ENCODE assay signal across 8 cellular contexts in genomic region chr16:83807710-83808572, GRCh38. TPM values are rescaled to one million over a fixed set of nuclear protein-coding genes. Genes with fewer than 3 reads are reported as not detected.
A peak's percentile ranks its signal among the peaks of the same experiment; 100 is the strongest.
DNase-seq lines count a peak whose midpoint lies in the region; ATAC-seq and TF ChIP-seq lines count a peak whose summit lies in the region.

Gene HSBP1, plus strand, starts transcription at chr16:83807978. Its CDS starts 99 bp downstream, at chr16:83808077.

- H3K4me3 ChIP-seq in Caco-2 (ENCODE audit: low read depth, low read length) (peak within 1 kb of the TSS; percentile 87), NT2/D1 (ENCODE audit: insufficient read length, low read depth) (peak within 1 kb of the TSS; percentile 96), endocrine pancreas (ENCODE audit: control insufficient read depth, insufficient read depth, low read length) (peak within 1 kb of the TSS; percentile 66), mesendoderm (ENCODE audit: low read length) (peak within 1 kb of the TSS; percentile 88)

- no peaks in the 10 kb centered on the region for H3K36me3 ChIP-seq in Caco-2 (ENCODE audit: control insufficient read depth, insufficient read depth, low read length)
- peaks cover 38% of the 10 kb centered on the region for H3K36me3 ChIP-seq in NT2/D1 (ENCODE audit: insufficient read depth, insufficient read length, low read length)
- H3K36me3 ChIP-seq in endocrine pancreas (ENCODE audit: control insufficient read depth, insufficient read depth, low read length) = no peaks in the 10 kb centered on the region
- no peaks in the 10 kb centered on the region for H3K36me3 ChIP-seq in mesendoderm (ENCODE audit: control insufficient read depth, insufficient read depth, low read length)

- peak within 1 kb of the TSS; percentile 82 for H3K4me2 ChIP-seq in mesendoderm (ENCODE audit: low read length)

- DNase-seq in Caco-2 (peak; percentile 96 to 97), HT-29 (ENCODE audit: low spot score) (peak; percentile 93), NT2/D1 (ENCODE audit: low read depth, low spot score) (peak; percentile 87), mesendoderm (peak; percentile 97)
- peak; percentile 81 to 92 (median 84) for DNase-seq in activated CD8-positive, alpha-beta memory T cell treated with anti-CD3 and anti-CD28 coated beads for 48 hours (ENCODE audit: low read depth in 2 of 3, low spot score in 2 of 3)
- DNase-seq in stimulated activated CD8-positive, alpha-beta memory T cell treated with anti-CD3 and anti-CD28 coated beads, Interleukin-12 subunit alpha, Interleukin-12 subunit beta, amount 100 ng/mL, for 4 hours (ENCODE audit: low read depth) = peak; percentile 85

- H2BK15ac ChIP-seq in mesendoderm (replicated peaks; ENCODE audit: low read depth) = no peak within 1 kb of the TSS

- no peak for TF ChIP-seq CTCF in Caco-2 (IDR thresholded peaks at IDR 0.05; ENCODE audit: insufficient read depth in 1 of 2, low read depth in 1 of 2, low read length in 1 of 2, severe bottlenecking in 1 of 2, unreplicated experiment in 1 of 2)

- no peak within 1 kb of the TSS for H2BK120ac ChIP-seq in mesendoderm (ENCODE audit: low read depth, low read length)

- H3K4ac ChIP-seq in mesendoderm (ENCODE audit: low read depth, low read length) = peak within 1 kb of the TSS; percentile 74

- CTCF ChIA-PET in Caco-2 (lab: Charles Lee) = interaction anchor here (1.0 kb wide), 1 partner anchor 119 kb away, joined by 3 read pairs; no protein-coding TSS in a partner anchor

- H2AK5ac ChIP-seq in mesendoderm (ENCODE audit: low read length) = peak within 1 kb of the TSS; percentile 76

- no CpG with 5 or more reads among the region's 76 CpGs for WGBS in mesendoderm (ENCODE audit: extremely low coverage, insufficient coverage, low lambda C conversion rate)

- peaks cover 10% of the 10 kb centered on the region for H3K79me1 ChIP-seq in mesendoderm (ENCODE audit: low read length)

- H3K79me2 ChIP-seq in mesendoderm (ENCODE audit: control insufficient read depth, insufficient read depth, low read length) = peaks cover 14% of the 10 kb centered on the region

- H3K4me1 Mint-ChIP-seq in Caco-2 (ENCODE audit: low read depth, unreplicated experiment) = peaks cover 28% of the 10 kb centered on the region

- H3K27ac Mint-ChIP-seq in Caco-2 (ENCODE audit: unreplicated experiment) = peak within 1 kb of the TSS; percentile 91

- 0 out of 2 replicates have a peak, but pooled peaks cover 3% of the 10 kb centered on the region for H3K4me1 ChIP-seq in Caco-2
- H3K4me1 ChIP-seq in NT2/D1 (ENCODE audit: insufficient read depth, insufficient read length) = no peaks in the 10 kb centered on the region
- peaks cover 9% of the 10 kb centered on the region for H3K4me1 ChIP-seq in endocrine pancreas (ENCODE audit: control insufficient read depth, insufficient read depth, low read length)
- peaks cover 12% of the 10 kb centered on the region for H3K4me1 ChIP-seq in mesendoderm (ENCODE audit: control insufficient read depth, low read depth, low read length)

- no peaks in the 10 kb centered on the region for H3K9me3 ChIP-seq in Caco-2
- H3K9me3 ChIP-seq in NT2/D1 (ENCODE audit: insufficient read depth, low read length) = no peaks in the 10 kb centered on the region
- no peaks in the 10 kb centered on the region for H3K9me3 ChIP-seq in endocrine pancreas (ENCODE audit: control insufficient read depth, low read length)

- peak; percentile 95 for ATAC-seq in GM21360 (IDR thresholded peaks at IDR 0.05; ENCODE audit: unreplicated experiment)

- H3K9ac ChIP-seq in NT2/D1 (ENCODE audit: insufficient read length, low read depth) = peak within 1 kb of the TSS; percentile 94
- peak within 1 kb of the TSS; percentile 91 for H3K9ac ChIP-seq in endocrine pancreas (ENCODE audit: control insufficient read depth, insufficient read depth, low read length)
- peak within 1 kb of the TSS; percentile 88 for H3K9ac ChIP-seq in mesendoderm (ENCODE audit: low read length)

- H3K9me3 Mint-ChIP-seq in Caco-2 (ENCODE audit: unreplicated experiment) = peaks cover 5% of the 10 kb centered on the region

- no peak within 1 kb of the TSS for H3K23ac ChIP-seq in mesendoderm (ENCODE audit: low read length)

- peak within 1 kb of the TSS; percentile 69 for H3K18ac ChIP-seq in mesendoderm (ENCODE audit: low read length)

- peaks cover 47% of the 10 kb centered on the region for H3K36me3 Mint-ChIP-seq in Caco-2 (ENCODE audit: insufficient read depth, unreplicated experiment)

- POLR2A ChIA-PET in Caco-2 (lab: Charles Lee) = interaction anchor here (0.6 to 1.4 kb wide), 2 partner anchors 68 to 92 kb away, joined by 3 to 4 read pairs; partner anchors contain the start of gene MLYCD

- H2BK5ac ChIP-seq in mesendoderm (ENCODE audit: low read length) = peak within 1 kb of the TSS; percentile 41

- H3K27me3 Mint-ChIP-seq in Caco-2 (ENCODE audit: insufficient read depth, unreplicated experiment) = no peaks in the 10 kb centered on the region

- no peak within 1 kb of the TSS for H4K8ac ChIP-seq in mesendoderm (ENCODE audit: low read depth, low read length)

- peak within 1 kb of the TSS; percentile 98 for H3K4me3 Mint-ChIP-seq in Caco-2 (ENCODE audit: unreplicated experiment)

- intact Hi-C loops in Caco-2 (cut with micrococcal nuclease; ENCODE audit: unreplicated experiment) = no loop called here

- H3K27ac ChIP-seq in mesendoderm (ENCODE audit: low read depth, low read length) = no peak within 1 kb of the TSS

- no TSS peak for BruUV-seq in Caco-2 (replicated peaks; lab: Mats Ljungman, UMichigan)

- peak within 1 kb of the TSS; percentile 93 for H3K56ac ChIP-seq in mesendoderm (ENCODE audit: low read length)

- H4K5ac ChIP-seq in mesendoderm (ENCODE audit: low read length) = peak within 1 kb of the TSS; percentile 84

- H3K27me3 ChIP-seq in Caco-2 (replicated peaks; ENCODE audit: control insufficient read depth, insufficient read depth, low read length) (no peaks in the 10 kb centered on the region), NT2/D1 (ENCODE audit: insufficient read depth, insufficient read length) (no peaks in the 10 kb centered on the region), endocrine pancreas (ENCODE audit: control insufficient read depth, insufficient read depth, low read length) (no peaks in the 10 kb centered on the region), mesendoderm (ENCODE audit: insufficient read depth, low read length, poor library complexity) (no peaks in the 10 kb centered on the region)

RNA-seq across cellular contexts. Expression of gene HSBP1, which starts in this region (rescaled TPM):
- total RNA-seq in Caco-2 (2022) = 226 and 235 TPM in 2 replicates
- total RNA-seq in HT-29 (2014; rRNA removed; shearing (Covaris generic)) = 168 and 174 TPM in 2 replicates
- polyA plus RNA-seq in mesendoderm (2013, experiment 1 of 2) = 235 TPM
- polyA plus RNA-seq in mesendoderm (2013, experiment 2 of 2) = 227 TPM
